ENCODE assay signal across 6 cellular contexts in the genomic region with DNA sequence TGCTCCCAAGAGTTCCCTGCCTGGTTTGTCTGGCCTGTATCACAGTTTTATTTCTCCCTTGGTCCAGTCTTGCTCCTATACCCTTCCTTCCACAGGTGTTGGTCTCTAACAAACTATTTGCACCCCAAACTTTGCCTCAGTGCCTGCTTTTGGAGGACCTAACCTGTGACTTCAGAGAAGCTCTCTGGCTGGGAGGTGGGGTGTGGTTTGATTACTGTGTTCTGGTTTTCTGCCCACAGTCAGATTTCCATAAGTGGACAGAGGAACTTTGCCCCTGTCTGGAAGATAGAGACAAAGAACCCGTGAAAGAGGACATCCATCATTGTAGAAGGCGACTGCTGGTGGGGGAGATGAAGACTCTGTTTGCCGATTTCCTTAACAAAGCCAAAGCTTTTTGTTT. TPM values are rescaled to one million over a fixed set of nuclear protein-coding genes. Genes with fewer than 3 reads are reported as not detected.
"Had no signal": no experiment of that assay in that cellular context is flagged by ENCODE, and none has a peak within 500 bp of the region (broad histone marks: within the 10 kb centered on the region; RNA-seq: fewer than 3 reads in every experiment).

No MANE protein-coding gene starts in this region.

- H3K4me3 Mint-ChIP-seq: IgD-negative memory B cell had no signal

- H3K27ac Mint-ChIP-seq: IgD-negative memory B cell had no signal

- H3K4me3 ChIP-seq: K562 had no signal

- H3K4me1 Mint-ChIP-seq: IgD-negative memory B cell had no signal

- DNase-seq: IMR-90, KBM-7 had no signal

- H3K27ac ChIP-seq: HL-60 had no signal

- H3K36me3 Mint-ChIP-seq: IgD-negative memory B cell had no signal

RNA-seq across cellular contexts. Expression of a gene that starts 55.8 kb away (rescaled TPM):
- total RNA-seq: HT1080, K562 had no signal
- polyA plus RNA-seq: IgD-negative memory B cell, K562 had no signal
